Comparison of ENCODE assay signal across 9 cellular contexts in genomic region chr4:88818650-88819470, GRCh38.
A peak's percentile ranks its signal among the peaks of the same experiment; 100 is the strongest.
DNase-seq lines count a peak whose midpoint lies in the region; ATAC-seq, FAIRE-seq and TF ChIP-seq lines count a peak whose summit lies in the region.
"Had no signal": no experiment of that assay in that cellular context is flagged by ENCODE, and none has a peak within 500 bp of the region (broad histone marks: within the 10 kb centered on the region; RNA-seq: fewer than 3 reads in every experiment).

No MANE protein-coding gene starts in this region.

- peak overlapping the region; percentile 3; the same call in 1 of the 3 replicates for H3K4me2 ChIP-seq in A549

- WGBS in A549 (ENCODE audit: missing lambda C conversion rate), result 27% methylated on average over 5 of the region's 5 CpGs
- WGBS in liver, result 24% methylated on average over 5 of the region's 5 CpGs

- ATAC-seq in A549 (peak; percentile 27 to 54; a peak in 3 of 6 replicates), T-helper 17 cell (peak; percentile 13), GM21381 (IDR thresholded peaks at IDR 0.05; ENCODE audit: unreplicated experiment) (no peak)

- no peaks in the 10 kb centered on the region for H3K27me3 ChIP-seq in liver (ENCODE audit: control insufficient read depth in 4 of 4, insufficient read depth in 4 of 4, low read length in 3 of 4)

- TF ChIP-seq CTCF in A549 (IDR thresholded peaks at IDR 0.05), result peak; percentile 69
- peak; percentile 69 for TF ChIP-seq CTCF in GM12873 (IDR thresholded peaks at IDR 0.05; ENCODE audit: insufficient read depth, low read depth, low read length, missing control alignments)
- TF ChIP-seq CTCF in liver (IDR thresholded peaks at IDR 0.05; ENCODE audit: low read depth, low read length, missing input control), result peak; percentile 86

- TF ChIP-seq RAD21 in A549 (conservative IDR thresholded peaks at IDR 0.05 in 1 of 2, IDR thresholded peaks at IDR 0.05 in 1 of 2) (peak; percentile 84 to 89), liver (IDR thresholded peaks at IDR 0.05) (peak; percentile 96)

- H3K9me3 ChIP-seq in A549 (no peaks in the 10 kb centered on the region), T-helper 17 cell (ENCODE audit: control insufficient read depth, low read length, poor library complexity, severe bottlenecking) (no peaks in the 10 kb centered on the region), liver (ENCODE audit: control insufficient read depth in 4 of 4, low read length in 3 of 4) (no peaks in the 10 kb centered on the region)

- DNase-seq in A549 (ENCODE audit: low read depth in 1 of 2, low spot score in 1 of 2) (peak; percentile 10 to 66), NCI-H1417 treated with DMSO at 0.1 percent for 48 hours (lab: John Stamatoyannopoulos, UW) (peak; percentile 17), T-helper 17 cell (peak; percentile 13 to 27 (median 22)), cerebellum (ENCODE audit: low spot score) (peak; percentile 47)
- peak; percentile 25 for DNase-seq in stimulated activated naive CD4-positive, alpha-beta T cell treated with Interleukin-2 at 50 U/mL for 16 hours (lab: John Stamatoyannopoulos, UW)

- TF ChIP-seq EP300 in A549 (IDR thresholded peaks at IDR 0.05), result no peak

- peaks cover 34% of the 10 kb centered on the region for H3K4me1 Mint-ChIP-seq in T-helper 17 cell

- no peak overlapping the region for H3K9ac ChIP-seq in liver (ENCODE audit: low read depth in 1 of 2, low read length in 2 of 2)

- H3K36me3 Mint-ChIP-seq in T-helper 17 cell (ENCODE audit: low read depth), result no peaks in the 10 kb centered on the region

- no peak overlapping the region for H3K27ac ChIP-seq in A549
- H3K27ac ChIP-seq in liver (ENCODE audit: low read depth in 1 of 2, low read length in 2 of 2), result peak overlapping the region in 1 of 2 donors; percentile 8

- no peak for TF ChIP-seq POLR2A in A549 (IDR thresholded peaks at IDR 0.05; ENCODE audit: low read length)

- FAIRE-seq in A549 (lab: Jason Lieb, UNC), result no peak
- FAIRE-seq: endometrium had no signal

- CTCF ChIA-PET in A549 (lab: Yijun Ruan, JAX), result interaction anchor here (0.5 to 6.6 kb wide), 27 partner anchors 11 to 779 kb away, joined by 3 to 112 read pairs (median 4); no protein-coding TSS in a partner anchor

- H3K27ac Mint-ChIP-seq in T-helper 17 cell, result peak overlapping the region; percentile 81

- no peaks in the 10 kb centered on the region for H3K36me3 ChIP-seq in liver (ENCODE audit: control insufficient read depth in 4 of 4, insufficient read depth in 3 of 4, low read depth in 1 of 4, low read length in 3 of 4)

- H3K4me3 ChIP-seq in A549 (no peak overlapping the region), liver (ENCODE audit: low read depth in 1 of 3, low read length in 3 of 3) (no peak overlapping the region)

- H3K4me3 Mint-ChIP-seq in T-helper 17 cell, result peak overlapping the region; percentile 61

- no peaks in the 10 kb centered on the region for H3K27me3 Mint-ChIP-seq in T-helper 17 cell

- H3K4me1 ChIP-seq in A549, result peaks cover 20% of the 10 kb centered on the region; the same call in 2 of the 3 replicates
- H3K4me1 ChIP-seq in liver (ENCODE audit: control insufficient read depth in 4 of 4, insufficient read depth in 4 of 4, low read length in 3 of 4), result peaks cover 0 to 35% (median 20%) of the 10 kb centered on the region in 4 donors

- POLR2A ChIA-PET in A549 (lab: Yijun Ruan, JAX), result interaction anchor here (0.6 kb wide), 2 partner anchors 29 to 112 kb away, joined by 3 to 4 read pairs; no protein-coding TSS in a partner anchor

TF ChIP-seq in A549, 52 proteins besides CTCF, POLR2A, EP300 and RAD21:
- TF ChIP-seq SMC3 (IDR thresholded peaks at IDR 0.05) (peak; percentile 88), BCL3 (IDR thresholded peaks at IDR 0.05) (no peak), HOXB13 (CRISPR knock-in tag; IDR thresholded peaks at IDR 0.05; ENCODE audit: low read depth) (no peak), GATA3 (IDR thresholded peaks at IDR 0.05; ENCODE audit: borderline replicate concordance) (no peak)

TF ChIP-seq in liver, 16 proteins besides CTCF, POLR2A, EP300 and RAD21:
- TF ChIP-seq HNF4A (conservative IDR thresholded peaks at IDR 0.05) (peak in 1 of 2 donors; percentile 28), RXRA (IDR thresholded peaks at IDR 0.05) (no peak)
